ENCODE assay signal across 11 cellular contexts in genomic region chr1:50349242-50349565, GRCh38.
"Had no signal": no experiment of that assay in that cellular context is flagged by ENCODE, and none has a peak within 500 bp of the region (broad histone marks: within the 10 kb centered on the region; RNA-seq: fewer than 3 reads in every experiment).

No MANE protein-coding gene starts in this region.

- DNase-seq: activated T-cell treated with anti-CD3 and anti-CD28 coated beads, Interleukin-2, amount 50 U/mL, for 1 hour; natural killer cell had no signal

- H3K4me3 ChIP-seq: ovary, prostate gland, tibial artery had no signal

- H3K4me1 Mint-ChIP-seq: activated naive CD4-positive, alpha-beta T cell treated with anti-CD3 and anti-CD28 coated beads, Interleukin-2, amount 50 U/mL, for 24 hours; brain; natural killer cell had no signal

- ATAC-seq: activated CD8-positive, alpha-beta T cell treated with anti-CD3 and anti-CD28 coated beads, Interleukin-2, amount 10 ng/mL, durations not matched to agents 7 days and 5 days had no signal

- H3K27ac Mint-ChIP-seq: activated CD8-positive, alpha-beta T cell treated with anti-CD3 and anti-CD28 coated beads, Interleukin-2, amount 10 ng/mL, durations not matched to agents 7 days and 5 days; activated naive CD4-positive, alpha-beta T cell treated with anti-CD3 and anti-CD28 coated beads, Interleukin-2, amount 50 U/mL, for 24 hours; natural killer cell; stimulated activated naive CD8-positive, alpha-beta T cell treated with anti-CD3 and anti-CD28 coated beads, Interleukin-15, Interleukin-2, amounts not matched to agents 100 ng/mL and 50 ng/mL, for 24 hours had no signal

- H3K36me3 Mint-ChIP-seq: activated naive CD4-positive, alpha-beta T cell treated with anti-CD3 and anti-CD28 coated beads, Interleukin-2, amount 50 U/mL, for 24 hours; brain; natural killer cell had no signal

- H3K4me3 Mint-ChIP-seq: activated CD8-positive, alpha-beta T cell treated with anti-CD3 and anti-CD28 coated beads, Interleukin-2, amount 10 ng/mL, durations not matched to agents 7 days and 5 days; activated naive CD4-positive, alpha-beta T cell treated with anti-CD3 and anti-CD28 coated beads, Interleukin-2, amount 50 U/mL, for 24 hours; brain; natural killer cell; stimulated activated naive CD8-positive, alpha-beta T cell treated with anti-CD3 and anti-CD28 coated beads, Interleukin-15, Interleukin-2, amounts not matched to agents 100 ng/mL and 50 ng/mL, for 24 hours had no signal

- H3K9me3 Mint-ChIP-seq: activated naive CD4-positive, alpha-beta T cell treated with anti-CD3 and anti-CD28 coated beads, Interleukin-2, amount 50 U/mL, for 24 hours; natural killer cell; stimulated activated naive CD8-positive, alpha-beta T cell treated with anti-CD3 and anti-CD28 coated beads, Interleukin-15, Interleukin-2, amounts not matched to agents 100 ng/mL and 50 ng/mL, for 24 hours had no signal

- H3K4me1 ChIP-seq: prostate gland, tibial artery had no signal

- FAIRE-seq: frontal cortex had no signal

- H3K27ac ChIP-seq: ovary, prostate gland, tibial artery, VCaP had no signal

- H3K9me3 ChIP-seq: ovary, prostate gland had no signal

- H3K36me3 ChIP-seq: ovary, prostate gland, tibial artery had no signal
